In genomic region chr16:46920402-46921068, GRCh38 we compare ENCODE assay signal across 17 cellular contexts. TPM values are rescaled to one million over a fixed set of nuclear protein-coding genes. Genes with fewer than 3 reads are reported as not detected.
DNase-seq lines count a peak whose midpoint lies in the region; ATAC-seq, FAIRE-seq and TF ChIP-seq lines count a peak whose summit lies in the region.
"Had no signal": no experiment of that assay in that cellular context is flagged by ENCODE, and none has a peak within 500 bp of the region (broad histone marks: within the 10 kb centered on the region; RNA-seq: fewer than 3 reads in every experiment).

No MANE protein-coding gene starts in this region.

- H2AFZ ChIP-seq in H9 (ENCODE audit: low read length) = no peak overlapping the region

- H4K5ac ChIP-seq in H9 (ENCODE audit: insufficient read length, low read depth, low read length) = no peak overlapping the region

- H3K14ac ChIP-seq in H9 (ENCODE audit: insufficient read depth, low read length) = no peak overlapping the region

- intact Hi-C loops in stomach (cut with DNase I; ENCODE audit: low total_unique reads) = no loop called here
- intact Hi-C loops in esophagus muscularis mucosa (cut with DNase I) = no loop called here
- intact Hi-C loops in tibial artery (cut with DNase I; ENCODE audit: low total_unique reads) = no loop called here

- no peak for TF ChIP-seq POLR2A in stomach (IDR thresholded peaks at IDR 0.05)
- no peak for TF ChIP-seq POLR2A in esophagus muscularis mucosa (IDR thresholded peaks at IDR 0.05; ENCODE audit: low read depth)

- H3K9me3 ChIP-seq in H9 (ENCODE audit: control insufficient read depth, low read depth, low read length) (no peaks in the 10 kb centered on the region), lung (ENCODE audit: control insufficient read depth in 2 of 2, insufficient read depth in 1 of 2, low read length in 1 of 2) (peaks cover 0 to 2% of the 10 kb centered on the region in 2 donors), stomach (no peaks in the 10 kb centered on the region), esophagus muscularis mucosa (no peaks in the 10 kb centered on the region), tibial artery (no peaks in the 10 kb centered on the region)
- H3K9me3 ChIP-seq: heart left ventricle, Peyer's patch had no signal

- TF ChIP-seq CTCF in H9 (conservative IDR thresholded peaks at IDR 0.05) (no peak), bronchial epithelial cell (IDR thresholded peaks at IDR 0.05; ENCODE audit: insufficient read depth, low read length, severe bottlenecking) (no peak), lung (IDR thresholded peaks at IDR 0.05; ENCODE audit: control extremely low read depth, extremely low read depth) (no peak), stomach (IDR thresholded peaks at IDR 0.05) (no peak), esophagus muscularis mucosa (IDR thresholded peaks at IDR 0.05) (no peak), tibial artery (IDR thresholded peaks at IDR 0.05) (no peak)

- H3K4me1 Mint-ChIP-seq in H9 = peaks cover 2 to 6% of the 10 kb centered on the region in 2 experiments; a peak in 2 of 4 replicates

- no peak overlapping the region for H3K4me2 ChIP-seq in H9 (ENCODE audit: insufficient read depth, insufficient read length, low read length)
- H3K4me2 ChIP-seq: KMS-11 had no signal

- peak; percentile 86 for FAIRE-seq in bronchial epithelial cell (lab: Jason Lieb, UNC)
- FAIRE-seq: endothelial cell of umbilical vein, islet of Langerhans had no signal

- H2BK15ac ChIP-seq in H9 (ENCODE audit: low read depth, low read length) = no peak overlapping the region

- no peaks in the 10 kb centered on the region for H3K23me2 ChIP-seq in H9 (ENCODE audit: insufficient read length, low read depth, low read length, poor library complexity, severe bottlenecking)

- peak overlapping the region; percentile 21 to 83 (median 50); a peak in 4 of 7 replicates for H3K27ac Mint-ChIP-seq in H9
- H3K27ac Mint-ChIP-seq: activated CD4-positive, alpha-beta memory T cell treated with anti-CD3 and anti-CD28 coated beads for 36 hours had no signal

- peaks cover 46% of the 10 kb centered on the region for H3K36me3 ChIP-seq in bronchial epithelial cell (ENCODE audit: control insufficient read depth, insufficient read depth, low read length)
- H3K36me3 ChIP-seq in lung (ENCODE audit: control insufficient read depth in 2 of 2, insufficient read depth in 2 of 2, low read length in 2 of 2) = peaks cover 3 to 18% of the 10 kb centered on the region in 2 donors
- peaks cover 12 to 86% (median 68%) of the 10 kb centered on the region in 4 donors for H3K36me3 ChIP-seq in stomach
- peaks cover 6 to 59% (median 35%) of the 10 kb centered on the region in 4 donors for H3K36me3 ChIP-seq in esophagus muscularis mucosa
- H3K36me3 ChIP-seq in tibial artery = peaks cover 0 to 63% (median 15%) of the 10 kb centered on the region in 3 donors

- DNase-seq in H9 (no peak), bronchial epithelial cell (ENCODE audit: low read depth) (no peak), lung (ENCODE audit: low spot score) (peak; percentile 73), stomach (peak; percentile 95), esophagus muscularis mucosa (ENCODE audit: extremely low spot score) (no peak), LoVo (ENCODE audit: low spot score) (no peak), tibial artery (no peak), NCI-H2107 (lab: John Stamatoyannopoulos, UW) (no peak)
- DNase-seq: activated CD4-positive, alpha-beta memory T cell treated with anti-CD3 and anti-CD28 coated beads for 36 hours; cerebellar nuclear complex; heart left ventricle; NCI-H1417 treated with DMSO at 0.1 percent for 48 hours; NCI-H446; Peyer's patch had no signal

- ATAC-seq in lung (ENCODE audit: insufficient read depth, low FRiP score) = no peak
- ATAC-seq: heart left ventricle had no signal

- H4K20me1 ChIP-seq in H9 (ENCODE audit: control insufficient read depth, insufficient read depth, insufficient read length) = no peaks in the 10 kb centered on the region

- H3K36me3 Mint-ChIP-seq in H9 (ENCODE audit: insufficient read depth in 1 of 3, low read depth in 3 of 3) = peaks cover 61 to 94% (median 93%) of the 10 kb centered on the region in 3 experiments

- no peaks in the 10 kb centered on the region for H3K79me1 ChIP-seq in H9 (ENCODE audit: insufficient read depth, low read depth, low read length, poor library complexity, severe bottlenecking)

- TF ChIP-seq EP300 in stomach (IDR thresholded peaks at IDR 0.05) (no peak), esophagus muscularis mucosa (IDR thresholded peaks at IDR 0.05) (no peak)

- no peaks in the 10 kb centered on the region for H3K27me3 Mint-ChIP-seq in H9 (ENCODE audit: low read depth)
- H3K27me3 Mint-ChIP-seq: activated CD4-positive, alpha-beta memory T cell treated with anti-CD3 and anti-CD28 coated beads for 36 hours had no signal

- no peak overlapping the region for H3K27ac ChIP-seq in H9 (ENCODE audit: insufficient read length, low read depth, low read length)
- no peak overlapping the region for H3K27ac ChIP-seq in lung (ENCODE audit: low read depth in 1 of 2, low read length in 1 of 2)
- peak overlapping the region; percentile 54 to 84 (median 73) for H3K27ac ChIP-seq in stomach
- no peak overlapping the region for H3K27ac ChIP-seq in esophagus muscularis mucosa (replicated peaks in 1 of 4)
- H3K27ac ChIP-seq in tibial artery = no peak overlapping the region
- H3K27ac ChIP-seq: heart left ventricle, KMS-11, Peyer's patch had no signal

- no peak overlapping the region for H2BK12ac ChIP-seq in H9 (ENCODE audit: insufficient read length, low read depth, low read length)

- H2BK5ac ChIP-seq in H9 (ENCODE audit: insufficient read length, low read length) = no peak overlapping the region

- no peak overlapping the region for H3K4ac ChIP-seq in H9 (ENCODE audit: low read depth, low read length)

- no peak overlapping the region for H3K23ac ChIP-seq in H9 (ENCODE audit: insufficient read length, low read depth, low read length)

- H4K91ac ChIP-seq in H9 (ENCODE audit: insufficient read length, low read depth, low read length) = no peak overlapping the region

- no peaks in the 10 kb centered on the region for H3K9me3 Mint-ChIP-seq in H9
- H3K9me3 Mint-ChIP-seq: activated CD4-positive, alpha-beta memory T cell treated with anti-CD3 and anti-CD28 coated beads for 36 hours had no signal

- H3K4me3 ChIP-seq in bronchial epithelial cell (ENCODE audit: low read depth, low read length) = no peak overlapping the region
- no peak overlapping the region for H3K4me3 ChIP-seq in lung
- no peak overlapping the region for H3K4me3 ChIP-seq in stomach
- no peak overlapping the region for H3K4me3 ChIP-seq in esophagus muscularis mucosa
- H3K4me3 ChIP-seq in tibial artery = no peak overlapping the region
- H3K4me3 ChIP-seq: heart left ventricle, Peyer's patch had no signal

- no CpG with 5 or more reads among the region's 9 CpGs for WGBS in H9 (ENCODE audit: extremely low coverage, insufficient read length, low lambda C conversion rate)
- 54 to 76% methylated on average over 9 of the region's 9 CpGs for WGBS in lung, 2 donors
- WGBS in stomach, 5 donors = 27 to 58% (median 33%) methylated on average over 9 of the region's 9 CpGs
- WGBS in esophagus muscularis mucosa = 78% methylated on average over 9 of the region's 9 CpGs

- H4K8ac ChIP-seq in H9 (replicated peaks; ENCODE audit: insufficient read length, low read depth, low read length) = no peak overlapping the region

- no peak overlapping the region for H3K56ac ChIP-seq in H9 (ENCODE audit: insufficient read length, low read depth, low read length)

- H3T11ph ChIP-seq in H9 (ENCODE audit: low read length) = no peak overlapping the region

- H3K4me3 Mint-ChIP-seq in H9 = no peak overlapping the region
- H3K4me3 Mint-ChIP-seq: activated CD4-positive, alpha-beta memory T cell treated with anti-CD3 and anti-CD28 coated beads for 36 hours had no signal

- H3K4me1 ChIP-seq in H9 (ENCODE audit: insufficient read depth, low read length) (no peaks in the 10 kb centered on the region), lung (ENCODE audit: control insufficient read depth in 2 of 2, insufficient read depth in 2 of 2, low read length in 2 of 2) (peaks cover 0 to 2% of the 10 kb centered on the region in 2 donors), stomach (peaks cover 35 to 48% (median 36%) of the 10 kb centered on the region in 4 donors), esophagus muscularis mucosa (peaks cover 0 to 5% (median 0%) of the 10 kb centered on the region in 4 donors), tibial artery (no peaks in the 10 kb centered on the region)

- no peak overlapping the region for H2BK120ac ChIP-seq in H9 (ENCODE audit: low read depth, low read length, poor library complexity, severe bottlenecking)

- no peak overlapping the region for H3K9ac ChIP-seq in H9 (ENCODE audit: extremely low read depth, insufficient read length, low read length)
- H3K9ac ChIP-seq: KMS-11 had no signal

- H2AK5ac ChIP-seq in H9 (ENCODE audit: insufficient read length, low read length) = no peak overlapping the region

- H2BK20ac ChIP-seq in H9 (ENCODE audit: low read depth, low read length, poor library complexity, severe bottlenecking) = no peak overlapping the region

- H3K27me3 ChIP-seq in H9 (ENCODE audit: insufficient read depth, low read length) (no peaks in the 10 kb centered on the region), bronchial epithelial cell (ENCODE audit: control insufficient read depth, insufficient read depth, low read length) (no peaks in the 10 kb centered on the region), lung (ENCODE audit: control insufficient read depth, insufficient read depth) (no peaks in the 10 kb centered on the region), stomach (no peaks in the 10 kb centered on the region), esophagus muscularis mucosa (no peaks in the 10 kb centered on the region), tibial artery (no peaks in the 10 kb centered on the region)
- H3K27me3 ChIP-seq: heart left ventricle, Peyer's patch had no signal

- H3K79me2 ChIP-seq in H9 (ENCODE audit: insufficient read depth, low read length) = no peaks in the 10 kb centered on the region

- no peak overlapping the region for H3K18ac ChIP-seq in H9 (ENCODE audit: insufficient read length, low read depth, low read length)

RNA-seq across cellular contexts. Expression of gene GPT2, which starts 36.4 kb away (rescaled TPM):
- total RNA-seq in H9 (2021) (68.3 and 68.8 TPM in 2 replicates), bronchial epithelial cell (41.3 and 48.0 TPM in 2 replicates), lung (10 to 100 TPM in 1 of 2 donors, 1 to 10 TPM in 1; 8.3 to 13.3 TPM), stomach (100 to 1,000 TPM in 1 of 5 donors, 10 to 100 TPM in 4; 29.2 to 167 (median 50.2) TPM), esophagus muscularis mucosa (1 to 10 TPM; 2.5 to 5.7 (median 3.6) TPM)
- polyA plus RNA-seq in lung (1 to 10 TPM; 4.3 to 4.7 TPM), stomach (10 to 100 TPM; 63.3 to 75.3 (median 69.7) TPM)

RNA-seq across cellular contexts. Expression of gene DNAJA2, which starts 52.9 kb away (rescaled TPM):
- 102 and 107 TPM in 2 replicates for total RNA-seq in H9 (2021)
- total RNA-seq in bronchial epithelial cell = 92.0 and 112 TPM in 2 replicates
- total RNA-seq in lung = 10 to 100 TPM; 38.5 to 56.5 TPM
- polyA plus RNA-seq in lung = 10 to 100 TPM; 24.9 to 32.8 TPM
- total RNA-seq in stomach = 10 to 100 TPM in 4 of 5 donors, 1 to 10 TPM in 1; 7.5 to 80.6 (median 46.2) TPM
- 10 to 100 TPM; 24.1 to 42.6 (median 26.1) TPM for polyA plus RNA-seq in stomach
- total RNA-seq in esophagus muscularis mucosa = 10 to 100 TPM; 48.4 to 68.2 (median 56.0) TPM

Comparison
In these comparisons a context has a peak if more than half of its experiments do, and no peak if none do; other contexts are left out.
1. DNase-seq: peak in lung (single experiment) and stomach (single experiment); none in H9 (single experiment), bronchial epithelial cell (single experiment), esophagus muscularis mucosa (single experiment), LoVo (single experiment), tibial artery (0 of 2) and NCI-H2107 (single experiment).
2. H3K27ac ChIP-seq: peak in stomach (5 of 5); none in H9 (single experiment), lung (0 of 2), esophagus muscularis mucosa (0 of 4) and tibial artery (0 of 2).